1 cellular context compared by ENCODE assay signal in the genomic region with DNA sequence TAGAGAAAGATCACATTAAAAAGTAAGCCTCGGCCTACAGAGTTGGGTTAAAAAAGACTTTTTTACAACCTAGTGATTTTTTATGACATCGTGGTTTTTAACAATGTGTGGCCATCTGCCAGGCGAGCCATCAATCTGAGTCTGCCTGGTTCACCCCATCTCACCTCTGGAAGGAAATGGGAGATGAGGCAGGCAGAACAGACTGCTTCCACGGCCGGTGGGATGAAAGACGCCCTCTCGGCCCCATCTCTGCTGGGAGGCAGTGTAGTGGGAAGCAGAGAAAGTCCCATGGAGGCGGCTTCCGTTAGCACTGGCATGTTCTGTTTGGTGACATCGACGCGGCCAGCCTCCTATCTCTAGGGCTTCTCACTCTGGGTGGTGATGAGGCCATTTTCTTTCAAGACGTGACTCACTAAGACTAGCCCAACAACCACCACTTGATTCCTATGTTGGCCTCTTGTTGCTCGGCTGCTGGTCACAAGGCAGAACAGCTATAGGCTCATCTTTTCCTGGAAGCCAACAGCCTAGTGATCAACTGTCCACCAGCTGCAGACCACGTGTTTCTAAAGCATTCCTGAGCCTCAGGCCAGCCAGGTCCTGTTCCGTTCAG.
TF ChIP-seq lines count a peak whose summit lies in the region.

No MANE protein-coding gene starts in this region.

TF ChIP-seq in endothelial cell of umbilical vein, 7 proteins besides CTCF, POLR2A, EP300 and RAD21 (continued from another document):
- TF ChIP-seq EZH2 (IDR thresholded peaks at IDR 0.05; ENCODE audit: borderline replicate concordance, low read depth, low read length, severe bottlenecking): no peak
